In genomic region chr10:132394936-132395703, GRCh38 we compare ENCODE assay signal across 9 cellular contexts. TPM values are rescaled to one million over a fixed set of nuclear protein-coding genes. Genes with fewer than 3 reads are reported as not detected.
DNase-seq lines count a peak whose midpoint lies in the region; ATAC-seq and TF ChIP-seq lines count a peak whose summit lies in the region.
"Had no signal": no experiment of that assay in that cellular context is flagged by ENCODE, and none has a peak within 500 bp of the region (broad histone marks: within the 10 kb centered on the region; RNA-seq: fewer than 3 reads in every experiment).

No MANE protein-coding gene starts in this region.

- DNase-seq in NT2/D1 (ENCODE audit: low read depth, low spot score) (no peak), body of pancreas (no peak), lower lobe of right lung (peak; percentile 48), LoVo (ENCODE audit: low spot score) (no peak), NCI-H446 treated with DMSO at 0.1 percent for 48 hours (lab: John Stamatoyannopoulos, UW) (no peak)
- DNase-seq in stimulated activated CD4-positive, alpha-beta T cell treated with anti-CD3 and anti-CD28 coated beads, Interleukin-15, amount 100 ng/mL, for 24 hours = no peak
- DNase-seq: NCI-H187 treated with DMSO at 0.1 percent for 48 hours had no signal

- peak overlapping the region; percentile 97 for H3K27ac ChIP-seq in body of pancreas
- H3K27ac ChIP-seq in lower lobe of right lung = peak overlapping the region; percentile 89

- H3K36me3 Mint-ChIP-seq in stimulated activated memory B cell treated with anti-CD40 and anti-IgM and Interleukin-4, amounts not matched to agents 10 μg/mL and 1 μg/mL and 100 μg/mL, for 72 hours = no peaks in the 10 kb centered on the region

- no peak for TF ChIP-seq CTCF in body of pancreas (IDR thresholded peaks at IDR 0.05)
- TF ChIP-seq CTCF in lower lobe of right lung (IDR thresholded peaks at IDR 0.05) = no peak

- H3K4me3 Mint-ChIP-seq in stimulated activated memory B cell treated with anti-CD40 and anti-IgM and Interleukin-4, amounts not matched to agents 10 μg/mL and 1 μg/mL and 100 μg/mL, for 72 hours = peak overlapping the region; percentile 59

- H3K27ac Mint-ChIP-seq in stimulated activated memory B cell treated with anti-CD40 and anti-IgM and Interleukin-4, amounts not matched to agents 10 μg/mL and 1 μg/mL and 100 μg/mL, for 72 hours = peak overlapping the region; percentile 74

- TF ChIP-seq POLR2A in body of pancreas (IDR thresholded peaks at IDR 0.05) = no peak

- intact Hi-C loops in body of pancreas (cut with DNase I) (no loop called here), lower lobe of right lung (cut with DNase I) (no loop called here)

- peaks cover 19% of the 10 kb centered on the region for H3K27me3 ChIP-seq in NT2/D1 (ENCODE audit: insufficient read depth, insufficient read length)
- H3K27me3 ChIP-seq in body of pancreas = no peaks in the 10 kb centered on the region
- no peaks in the 10 kb centered on the region for H3K27me3 ChIP-seq in lower lobe of right lung (ENCODE audit: low read depth)

- H3K4me1 Mint-ChIP-seq in stimulated activated memory B cell treated with anti-CD40 and anti-IgM and Interleukin-4, amounts not matched to agents 10 μg/mL and 1 μg/mL and 100 μg/mL, for 72 hours = peaks cover 52% of the 10 kb centered on the region

- 81 to 90% methylated on average over 9 to 12 of the region's 12 CpGs for WGBS in body of pancreas, 2 donors

- no peaks in the 10 kb centered on the region for H3K36me3 ChIP-seq in NT2/D1 (ENCODE audit: insufficient read depth, insufficient read length, low read length)
- H3K36me3 ChIP-seq in body of pancreas (replicated peaks in 1 of 2; ENCODE audit: insufficient read depth in 1 of 2, low read depth in 2 of 2) = no peaks in the 10 kb centered on the region
- H3K36me3 ChIP-seq in lower lobe of right lung = no peaks in the 10 kb centered on the region

- H3K9ac ChIP-seq in NT2/D1 (ENCODE audit: insufficient read length, low read depth) = peak overlapping the region; percentile 56

- no peak overlapping the region for H3K4me3 ChIP-seq in NT2/D1 (ENCODE audit: insufficient read length, low read depth)
- no peak overlapping the region for H3K4me3 ChIP-seq in body of pancreas
- peak overlapping the region; percentile 55 for H3K4me3 ChIP-seq in lower lobe of right lung

- no peaks in the 10 kb centered on the region for H3K27me3 Mint-ChIP-seq in stimulated activated memory B cell treated with anti-CD40 and anti-IgM and Interleukin-4, amounts not matched to agents 10 μg/mL and 1 μg/mL and 100 μg/mL, for 72 hours

- ATAC-seq in body of pancreas = no peak
- peak in 1 of 2 donors; percentile 5 for ATAC-seq in lower lobe of right lung
- no peak for ATAC-seq in stimulated activated memory B cell treated with anti-CD40 and anti-IgM and Interleukin-4, amounts not matched to agents 10 μg/mL and 1 μg/mL and 100 μg/mL, for 72 hours
- no peak for ATAC-seq in HG03108 (IDR thresholded peaks at IDR 0.05; ENCODE audit: unreplicated experiment)

- H3K9me3 Mint-ChIP-seq in stimulated activated memory B cell treated with anti-CD40 and anti-IgM and Interleukin-4, amounts not matched to agents 10 μg/mL and 1 μg/mL and 100 μg/mL, for 72 hours = peaks cover 8% of the 10 kb centered on the region

- H3K4me1 ChIP-seq in NT2/D1 (ENCODE audit: insufficient read depth, insufficient read length) (peaks cover 13% of the 10 kb centered on the region), body of pancreas (peaks cover 41% of the 10 kb centered on the region), lower lobe of right lung (peaks cover 41% of the 10 kb centered on the region)

- H3K9me3 ChIP-seq in NT2/D1 (ENCODE audit: insufficient read depth, low read length) (no peaks in the 10 kb centered on the region), body of pancreas (no peaks in the 10 kb centered on the region), lower lobe of right lung (no peaks in the 10 kb centered on the region)

RNA-seq across cellular contexts. Expression of gene PWWP2B, which starts 1.9 kb away (rescaled TPM):
- total RNA-seq in body of pancreas (10 to 100 TPM; 31.9 to 46.5 TPM), lower lobe of right lung (25.2 TPM)
